Comparison of ENCODE assay signal across 8 cellular contexts in the genomic region with DNA sequence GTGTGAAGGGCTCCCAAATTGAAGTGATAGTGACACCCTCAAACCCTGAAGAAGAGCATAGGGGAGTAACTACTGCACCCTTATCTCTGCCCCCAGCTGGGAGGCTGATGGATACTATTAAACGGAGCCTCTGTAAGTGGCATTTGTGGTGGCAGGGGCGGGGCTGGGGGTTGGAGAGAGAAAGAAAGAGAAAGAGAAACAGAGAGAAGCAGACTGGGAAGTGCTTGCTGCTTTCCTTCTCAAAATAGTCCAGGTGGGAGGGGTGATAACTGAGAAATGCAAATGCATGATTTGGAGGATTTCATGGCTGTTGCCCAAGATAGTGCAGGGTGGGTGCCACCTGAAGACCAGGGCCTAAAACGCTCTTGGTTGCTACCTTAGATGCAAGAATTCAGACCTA.
DNase-seq lines count a peak whose midpoint lies in the region; ATAC-seq, FAIRE-seq and TF ChIP-seq lines count a peak whose summit lies in the region.

No MANE protein-coding gene starts in this region.

- peak overlapping the region; percentile 35 to 93 (median 89) for H3K27ac Mint-ChIP-seq in CD4-positive, alpha-beta memory T cell
- no peak overlapping the region for H3K27ac Mint-ChIP-seq in IgD-negative memory B cell

- intact Hi-C loops in CD4-positive, alpha-beta memory T cell (cut with micrococcal nuclease), result loop anchor here (5.0 kb wide), 1 partner anchor 88 kb away; no protein-coding TSS in a partner anchor
- intact Hi-C loops in kidney (cut with DNase I), result no loop called here

- H3K9me3 ChIP-seq in CD4-positive, alpha-beta memory T cell (ENCODE audit: control insufficient read depth in 1 of 2, low read length in 2 of 2), result no peaks in the 10 kb centered on the region
- peaks cover 0 to 5% of the 10 kb centered on the region in 2 donors for H3K9me3 ChIP-seq in kidney (ENCODE audit: control insufficient read depth in 1 of 2, low read length in 2 of 2)

- POLR2A ChIA-PET in CD4-positive, alpha-beta memory T cell (lab: Charles Lee; ENCODE audit: partially characterized antibody), result interaction anchor here (1.0 to 1.2 kb wide), 4 partner anchors 8 to 86 kb away, joined by 3 to 4 read pairs (median 3); no protein-coding TSS in a partner anchor

- ATAC-seq in GM21390 (IDR thresholded peaks at IDR 0.05; ENCODE audit: unreplicated experiment), result peak; percentile 96

- TF ChIP-seq CTCF in kidney (IDR thresholded peaks at IDR 0.05; ENCODE audit: borderline replicate concordance, extremely low read depth, insufficient read depth), result no peak

- no peaks in the 10 kb centered on the region for H3K27me3 Mint-ChIP-seq in CD4-positive, alpha-beta memory T cell
- H3K27me3 Mint-ChIP-seq in IgD-negative memory B cell, result peaks cover 5% of the 10 kb centered on the region

- peak overlapping the region; percentile 4 to 18 for H3K4me3 ChIP-seq in CD4-positive, alpha-beta memory T cell (ENCODE audit: low read length in 2 of 2)
- no peak overlapping the region for H3K4me3 ChIP-seq in kidney (ENCODE audit: low read length in 2 of 2)

- no peaks in the 10 kb centered on the region for H3K27me3 ChIP-seq in CD4-positive, alpha-beta memory T cell (ENCODE audit: insufficient read depth, low read length)

- H3K27ac ChIP-seq in CD4-positive, alpha-beta memory T cell (ENCODE audit: low read depth, low read length), result no peak overlapping the region
- no peak overlapping the region for H3K27ac ChIP-seq in kidney (ENCODE audit: low read depth in 2 of 2, low read length in 2 of 2)

- H3K4me1 Mint-ChIP-seq in CD4-positive, alpha-beta memory T cell, result peaks cover 44 to 70% (median 58%) of the 10 kb centered on the region in 4 donors
- peaks cover 17 to 23% (median 18%) of the 10 kb centered on the region in 3 donors for H3K4me1 Mint-ChIP-seq in IgD-negative memory B cell

- CTCF ChIA-PET in CD4-positive, alpha-beta memory T cell (lab: Charles Lee; ENCODE audit: partially characterized antibody), result interaction anchor here (0.8 kb wide), 1 partner anchor 12 kb away, joined by 3 read pairs; no protein-coding TSS in a partner anchor

- peaks cover 0 to 3% (median 0%) of the 10 kb centered on the region in 8 donors for H3K9me3 Mint-ChIP-seq in CD4-positive, alpha-beta memory T cell
- H3K9me3 Mint-ChIP-seq in IgD-negative memory B cell, result no peaks in the 10 kb centered on the region

- H3K36me3 ChIP-seq in CD4-positive, alpha-beta memory T cell (ENCODE audit: insufficient read depth, low read length), result no peaks in the 10 kb centered on the region
- H3K36me3 ChIP-seq in kidney (ENCODE audit: control insufficient read depth in 1 of 2, insufficient read depth in 2 of 2, low read length in 2 of 2), result no peaks in the 10 kb centered on the region

- FAIRE-seq in kidney (lab: Jason Lieb, UNC), result no peak

- H3K9ac ChIP-seq in kidney (ENCODE audit: low read length in 2 of 2), result no peak overlapping the region

- H3K4me3 Mint-ChIP-seq in CD4-positive, alpha-beta memory T cell, result peak overlapping the region; percentile 37 to 81 (median 76)
- H3K4me3 Mint-ChIP-seq in IgD-negative memory B cell, result peak overlapping the region in 3 of 4 donors; percentile 22 to 82 (median 61)

- no peaks in the 10 kb centered on the region for H3K36me3 Mint-ChIP-seq in CD4-positive, alpha-beta memory T cell
- peaks cover 4% of the 10 kb centered on the region for H3K36me3 Mint-ChIP-seq in IgD-negative memory B cell

- DNase-seq in CD4-positive, alpha-beta memory T cell, result peak in 4 of 5 donors; percentile 37 to 51 (median 45)
- peak; percentile 61 for DNase-seq in activated naive CD4-positive, alpha-beta T cell treated with Interleukin-2 at 50 U/mL for 16 hours
- DNase-seq in HuH-7.5 (ENCODE audit: low spot score), result no peak
- no peak for DNase-seq in dermis blood vessel endothelial cell
- DNase-seq in NCI-H524 treated with DMSO at 0.1 percent for 48 hours (lab: John Stamatoyannopoulos, UW), result no peak
- DNase-seq in kidney, result no peak

- H3K4me1 ChIP-seq in CD4-positive, alpha-beta memory T cell (ENCODE audit: insufficient read depth, low read length), result peaks cover 54% of the 10 kb centered on the region
- no peaks in the 10 kb centered on the region for H3K4me1 ChIP-seq in kidney (ENCODE audit: control insufficient read depth in 1 of 2, insufficient read depth in 1 of 2, low read depth in 1 of 2, low read length in 2 of 2)

Comparison
In these comparisons a context has a peak if more than half of its experiments do, and no peak if none do; other contexts are left out.
1. DNase-seq: peak in CD4-positive, alpha-beta memory T cell (4 of 5) and activated naive CD4-positive, alpha-beta T cell treated with Interleukin-2 at 50 U/mL for 16 hours (single experiment); none in HuH-7.5 (single experiment), dermis blood vessel endothelial cell (single experiment), NCI-H524 treated with DMSO at 0.1 percent for 48 hours (single experiment) and kidney (single experiment).
2. H3K4me3 ChIP-seq: peak in CD4-positive, alpha-beta memory T cell (2 of 2); none in kidney (0 of 2).
3. H3K27ac Mint-ChIP-seq: peak in CD4-positive, alpha-beta memory T cell (7 of 7); none in IgD-negative memory B cell (0 of 3).